In the genomic region with DNA sequence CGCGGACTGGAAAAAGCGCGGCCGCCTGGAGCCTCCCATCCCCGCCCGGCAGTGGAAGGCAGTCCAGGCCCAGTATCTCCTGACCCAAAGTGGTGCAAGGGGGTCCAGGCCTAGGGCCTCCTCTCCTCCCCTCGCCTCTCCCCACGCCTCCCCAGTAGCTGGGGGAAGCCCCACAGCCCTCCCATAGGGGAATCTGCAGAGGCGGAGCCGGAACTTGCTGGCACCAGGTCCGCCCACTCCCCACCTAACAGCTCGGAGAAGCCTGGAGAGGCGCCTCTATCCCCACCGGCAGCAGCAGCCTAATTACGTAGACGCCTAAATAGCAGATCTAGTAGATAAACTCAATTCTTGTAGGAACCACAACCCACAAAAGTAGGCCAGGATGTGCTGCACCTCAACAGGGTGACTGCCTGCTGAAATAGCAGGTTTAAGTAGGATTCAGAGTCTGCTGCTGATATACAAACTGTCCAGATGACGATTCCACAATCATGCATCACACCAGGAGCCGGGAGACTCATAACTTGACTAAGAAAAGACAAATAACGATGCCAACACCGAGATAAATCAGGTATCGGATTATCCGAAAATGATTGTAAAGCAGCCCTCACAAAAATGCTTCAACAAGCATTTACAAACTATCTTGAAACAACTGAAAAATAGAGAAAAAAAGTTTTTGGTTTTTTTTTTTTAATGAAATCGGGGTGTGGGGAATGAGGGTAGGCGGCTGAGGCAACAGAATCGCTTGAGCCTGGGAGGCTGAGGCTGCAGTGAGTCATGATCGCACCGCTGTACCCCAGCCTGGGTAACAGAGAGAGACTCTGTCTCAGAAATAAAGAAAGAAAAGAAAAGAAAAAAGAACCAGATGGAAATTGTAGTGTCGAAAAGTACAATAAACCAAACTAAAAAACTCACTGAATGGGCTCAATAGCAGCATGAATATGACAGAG, we compare ENCODE assay signal across 9 cellular contexts. TPM values are rescaled to one million over a fixed set of nuclear protein-coding genes. Genes with fewer than 3 reads are reported as not detected.
A peak's percentile ranks its signal among the peaks of the same experiment; 100 is the strongest.
DNase-seq lines count a peak whose midpoint lies in the region; ATAC-seq lines count a peak whose summit lies in the region.
"Had no signal": no experiment of that assay in that cellular context is flagged by ENCODE, and none has a peak within 500 bp of the region (broad histone marks: within the 10 kb centered on the region; RNA-seq: fewer than 3 reads in every experiment).

No MANE protein-coding gene starts in this region.

- peak; percentile 63 for DNase-seq in HT1080 (ENCODE audit: low read depth)
- peak; percentile 52 to 80 (median 55) for DNase-seq in activated CD8-positive, alpha-beta memory T cell treated with anti-CD3 and anti-CD28 coated beads for 48 hours (ENCODE audit: low read depth in 2 of 3, low spot score in 2 of 3)
- DNase-seq in iPS-NIHi7 (ENCODE audit: extremely low spot score), result peak; percentile 58
- peak; percentile 67 to 69 for DNase-seq in stimulated activated CD8-positive, alpha-beta memory T cell treated with anti-CD3 and anti-CD28 coated beads, Interleukin-7, amount 100 ng/mL, for 1 hour (ENCODE audit: low read depth in 2 of 2)
- no peak for DNase-seq in NCI-H2029 (lab: John Stamatoyannopoulos, UW)
- no peak for DNase-seq in DMS53 treated with DMSO at 0.1 percent for 48 hours (lab: John Stamatoyannopoulos, UW; ENCODE audit: unreplicated experiment)
- no peak for DNase-seq in NCI-H510A (lab: John Stamatoyannopoulos, UW)
- DNase-seq: heart right ventricle had no signal

- no peak for ATAC-seq in GM18858 (IDR thresholded peaks at IDR 0.05; ENCODE audit: unreplicated experiment)

RNA-seq across cellular contexts. Expression of a gene that starts 11.4 kb away (rescaled TPM):
- 11.6 and 14.4 TPM in 2 replicates for total RNA-seq in HT1080 (2014; rRNA removed; shearing (Covaris generic))
- 11.7 and 13.1 TPM in 2 replicates for polyA plus RNA-seq in HT1080 (2015; cell fraction: cytosol; rRNA removed)
- polyA plus RNA-seq in HT1080 (2015; cell fraction: nucleus; rRNA removed), result 24.7 and 28.7 TPM in 2 replicates

RNA-seq across cellular contexts. Expression of a gene that starts 14.6 kb away (rescaled TPM):
- 11.9 and 15.1 TPM in 2 replicates for total RNA-seq in HT1080 (2014; rRNA removed; shearing (Covaris generic))
- 13.5 and 14.4 TPM in 2 replicates for polyA plus RNA-seq in HT1080 (2015; cell fraction: cytosol; rRNA removed)
- 11.4 and 12.1 TPM in 2 replicates for polyA plus RNA-seq in HT1080 (2015; cell fraction: nucleus; rRNA removed)

Comparison
In these comparisons a context has a peak if more than half of its experiments do, and no peak if none do; other contexts are left out.
1. DNase-seq: peak in HT1080 (single experiment), activated CD8-positive, alpha-beta memory T cell treated with anti-CD3 and anti-CD28 coated beads for 48 hours (3 of 3), iPS-NIHi7 (single experiment) and stimulated activated CD8-positive, alpha-beta memory T cell treated with anti-CD3 and anti-CD28 coated beads, Interleukin-7, amount 100 ng/mL, for 1 hour (2 of 2); none in NCI-H2029 (single experiment), DMS53 treated with DMSO at 0.1 percent for 48 hours (single experiment) and NCI-H510A (single experiment).